Comparison of ENCODE assay signal across 9 cellular contexts in genomic region chr4:86453044-86453501, GRCh38.
DNase-seq lines count a peak whose midpoint lies in the region; ATAC-seq, FAIRE-seq and TF ChIP-seq lines count a peak whose summit lies in the region.
"Had no signal": no experiment of that assay in that cellular context is flagged by ENCODE, and none has a peak within 500 bp of the region (broad histone marks: within the 10 kb centered on the region; RNA-seq: fewer than 3 reads in every experiment).

No MANE protein-coding gene starts in this region.

- DNase-seq in NCI-H2107 treated with DMSO at 0.1 percent for 48 hours (lab: John Stamatoyannopoulos, UW; ENCODE audit: unreplicated experiment) (peak; percentile 45), NCI-H2107 (lab: John Stamatoyannopoulos, UW) (no peak), epithelial cell of proximal tubule (ENCODE audit: low read depth) (no peak), urothelium cell line (ENCODE audit: low spot score) (no peak), natural killer cell (no peak), AG20443 (ENCODE audit: low spot score) (no peak)
- DNase-seq in T-helper 2 cell treated with Interferon-gamma antibody and Interleukin-4, amounts not matched to agents 5 μg/mL and 100 μg/mL, for 36 hours (ENCODE audit: low spot score) = no peak

- H3K9me3 ChIP-seq in mucosa of rectum (ENCODE audit: control insufficient read depth in 2 of 2, low read length in 2 of 2) = no peaks in the 10 kb centered on the region
- H3K9me3 ChIP-seq: A549 had no signal

- no peaks in the 10 kb centered on the region for H3K4me1 Mint-ChIP-seq in natural killer cell
- H3K4me1 Mint-ChIP-seq in T-helper 2 cell treated with Interferon-gamma antibody and Interleukin-4, amounts not matched to agents 5 μg/mL and 100 μg/mL, for 36 hours (ENCODE audit: low read depth) = no peaks in the 10 kb centered on the region

- H3K36me3 ChIP-seq in mucosa of rectum (ENCODE audit: control insufficient read depth in 2 of 2, insufficient read depth in 2 of 2, low read length in 2 of 2) = no peaks in the 10 kb centered on the region

- H3K9ac ChIP-seq in mucosa of rectum (ENCODE audit: low read depth in 1 of 2, low read length in 2 of 2) = no peak overlapping the region

- H3K4me3 ChIP-seq in epithelial cell of proximal tubule (ENCODE audit: low read depth, low read length) (peak overlapping the region; percentile 46), mucosa of rectum (ENCODE audit: low read length in 2 of 2) (peak overlapping the region; percentile 17 to 39)
- H3K4me3 ChIP-seq: A549 had no signal

- no peaks in the 10 kb centered on the region for H3K27me3 ChIP-seq in mucosa of rectum (ENCODE audit: control insufficient read depth in 2 of 2, insufficient read depth in 2 of 2, low read length in 2 of 2)

- H3K27ac Mint-ChIP-seq in natural killer cell = no peak overlapping the region
- no peak overlapping the region for H3K27ac Mint-ChIP-seq in T-helper 2 cell treated with Interferon-gamma antibody and Interleukin-4, amounts not matched to agents 5 μg/mL and 100 μg/mL, for 36 hours

- TF ChIP-seq CTCF in epithelial cell of proximal tubule (conservative IDR thresholded peaks at IDR 0.05; ENCODE audit: low read depth, low read length) (no peak), natural killer cell (IDR thresholded peaks at IDR 0.05) (no peak)

- no peaks in the 10 kb centered on the region for H3K4me1 ChIP-seq in mucosa of rectum (ENCODE audit: control insufficient read depth in 2 of 2, insufficient read depth in 2 of 2, low read length in 2 of 2)

- peaks cover 2 to 3% of the 10 kb centered on the region in 2 donors for H3K9me3 Mint-ChIP-seq in natural killer cell
- H3K9me3 Mint-ChIP-seq in T-helper 2 cell treated with Interferon-gamma antibody and Interleukin-4, amounts not matched to agents 5 μg/mL and 100 μg/mL, for 36 hours = no peaks in the 10 kb centered on the region

- H3K27ac ChIP-seq in mucosa of rectum (ENCODE audit: low read depth in 2 of 2, low read length in 2 of 2) = peak overlapping the region; percentile 11 to 39

- H3K36me3 Mint-ChIP-seq in natural killer cell = peaks cover 4% of the 10 kb centered on the region
- no peaks in the 10 kb centered on the region for H3K36me3 Mint-ChIP-seq in T-helper 2 cell treated with Interferon-gamma antibody and Interleukin-4, amounts not matched to agents 5 μg/mL and 100 μg/mL, for 36 hours (ENCODE audit: low read depth)

- ATAC-seq in natural killer cell = no peak
- ATAC-seq: A549 had no signal

- no peak overlapping the region for H3K4me3 Mint-ChIP-seq in natural killer cell
- H3K4me3 Mint-ChIP-seq in T-helper 2 cell treated with Interferon-gamma antibody and Interleukin-4, amounts not matched to agents 5 μg/mL and 100 μg/mL, for 36 hours = no peak overlapping the region

- peaks cover 0 to 7% of the 10 kb centered on the region in 2 donors for H3K27me3 Mint-ChIP-seq in natural killer cell (ENCODE audit: low read depth in 2 of 2)
- peaks cover 2% of the 10 kb centered on the region for H3K27me3 Mint-ChIP-seq in T-helper 2 cell treated with Interferon-gamma antibody and Interleukin-4, amounts not matched to agents 5 μg/mL and 100 μg/mL, for 36 hours (ENCODE audit: low read depth)

- intact Hi-C loops in natural killer cell (cut with micrococcal nuclease) = no loop called here

- FAIRE-seq in urothelium cell line (lab: Jason Lieb, UNC) = peak; percentile 17
- FAIRE-seq: A549 had no signal
